Comparison of ENCODE assay signal across 30 cellular contexts in the genomic region with DNA sequence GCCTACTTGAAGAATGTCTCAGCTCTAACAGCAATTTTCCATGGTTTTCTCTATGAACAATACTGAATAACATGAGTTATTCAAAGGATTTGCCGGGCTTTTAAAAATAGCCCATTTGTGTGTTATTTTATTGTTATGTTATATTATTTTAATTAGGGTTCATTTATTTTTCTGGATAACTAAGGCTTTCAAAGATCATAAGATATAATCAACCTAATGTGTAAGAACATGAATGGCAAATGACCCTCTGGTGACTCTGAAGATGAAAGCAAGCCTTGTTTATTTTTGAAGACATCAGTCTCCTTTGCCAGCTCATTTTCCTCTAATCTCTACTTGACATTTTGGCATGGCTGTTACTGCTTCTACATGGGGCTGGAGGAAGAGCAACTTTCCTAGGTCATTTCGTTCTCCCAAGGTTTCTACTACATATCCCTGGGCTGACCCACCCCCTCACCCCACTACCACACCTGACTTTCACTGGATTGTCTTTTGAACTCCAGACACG. TPM values are rescaled to one million over a fixed set of nuclear protein-coding genes. Genes with fewer than 3 reads are reported as not detected.
A peak's percentile ranks its signal among the peaks of the same experiment; 100 is the strongest.
DNase-seq lines count a peak whose midpoint lies in the region; FAIRE-seq and TF ChIP-seq lines count a peak whose summit lies in the region.
"Had no signal": no experiment of that assay in that cellular context is flagged by ENCODE, and none has a peak within 500 bp of the region (broad histone marks: within the 10 kb centered on the region; RNA-seq: fewer than 3 reads in every experiment).

No MANE protein-coding gene starts in this region.

- H3K27ac ChIP-seq in mammary epithelial cell (ENCODE audit: insufficient read depth, low read depth, low read length) (peak overlapping the region; percentile 55), small intestine (ENCODE audit: low read depth in 1 of 2, low read length in 1 of 2) (no peak overlapping the region)
- H3K27ac ChIP-seq: BLaER1, esophagus muscularis mucosa, stomach, tibial nerve had no signal

- peaks cover 10% of the 10 kb centered on the region for H3K4me1 Mint-ChIP-seq in mesothelial cell of epicardium
- H3K4me1 Mint-ChIP-seq in activated T-cell treated with anti-CD3 and anti-CD28 coated beads, Interleukin-2, amount 50 U/mL, for 24 hours (ENCODE audit: low read depth): no peaks in the 10 kb centered on the region
- H3K4me1 Mint-ChIP-seq: naive thymus-derived CD4-positive, alpha-beta T cell had no signal

- no TSS peak for BruUV-seq in mammary epithelial cell (replicated peaks; lab: Mats Ljungman, UMichigan)

- peak overlapping the region; percentile 13 for H3K27ac Mint-ChIP-seq in mesothelial cell of epicardium
- H3K27ac Mint-ChIP-seq in activated T-cell treated with anti-CD3 and anti-CD28 coated beads, Interleukin-2, amount 50 U/mL, for 24 hours: no peak overlapping the region
- H3K27ac Mint-ChIP-seq: activated naive CD4-positive, alpha-beta T cell treated with anti-CD3 and anti-CD28 coated beads for 36 hours; activated T-helper 1 cell treated with anti-CD3 and anti-CD28 coated beads, Interleukin-12 subunit alpha, Interleukin-12 subunit beta, Interleukin-2, Interleukin-4 antibody, amounts not matched to agents 30 ng/mL and 10 ng/mL and 1 ng/mL, durations not matched to agents 14 hours and 24 hours and 36 hours; effector memory CD8-positive, alpha-beta T cell; naive thymus-derived CD4-positive, alpha-beta T cell had no signal

- 82% methylated on average over 3 of the region's 3 CpGs for WGBS in mammary epithelial cell (ENCODE audit: low coverage, missing lambda C conversion rate)
- 58 to 70% (median 69%) methylated on average over 3 of the region's 3 CpGs for WGBS in small intestine, 3 donors

- H3K36me3 ChIP-seq in mammary epithelial cell (ENCODE audit: insufficient read depth, low read length): peaks cover 7% of the 10 kb centered on the region
- no peaks in the 10 kb centered on the region for H3K36me3 ChIP-seq in small intestine (ENCODE audit: control insufficient read depth in 2 of 2, insufficient read depth in 2 of 2, low read length in 2 of 2)
- H3K36me3 ChIP-seq: BLaER1, esophagus muscularis mucosa, gastroesophageal sphincter, stomach, tibial nerve had no signal

- in situ Hi-C loops in mammary epithelial cell (cut with MboI; ENCODE audit: low sequenced_read_pairs in 2 of 2): no loop called here

- no peaks in the 10 kb centered on the region for H3K27me3 Mint-ChIP-seq in mesothelial cell of epicardium (ENCODE audit: low read depth)
- peaks cover 13% of the 10 kb centered on the region for H3K27me3 Mint-ChIP-seq in activated T-cell treated with anti-CD3 and anti-CD28 coated beads, Interleukin-2, amount 50 U/mL, for 24 hours

- H3K4me3 Mint-ChIP-seq in mesothelial cell of epicardium: no peak overlapping the region
- H3K4me3 Mint-ChIP-seq in activated T-cell treated with anti-CD3 and anti-CD28 coated beads, Interleukin-2, amount 50 U/mL, for 24 hours: no peak overlapping the region
- H3K4me3 Mint-ChIP-seq: activated naive CD4-positive, alpha-beta T cell treated with anti-CD3 and anti-CD28 coated beads for 36 hours; activated T-helper 1 cell treated with anti-CD3 and anti-CD28 coated beads, Interleukin-12 subunit alpha, Interleukin-12 subunit beta, Interleukin-2, Interleukin-4 antibody, amounts not matched to agents 30 ng/mL and 10 ng/mL and 1 ng/mL, durations not matched to agents 14 hours and 24 hours and 36 hours; effector memory CD8-positive, alpha-beta T cell; naive thymus-derived CD4-positive, alpha-beta T cell had no signal

- FAIRE-seq in small intestine (lab: Jason Lieb, UNC): no peak
- FAIRE-seq: G401.6 had no signal

- no peak for TF ChIP-seq CTCF in mammary epithelial cell (conservative IDR thresholded peaks at IDR 0.05 in 1 of 2, IDR thresholded peaks at IDR 0.05 in 1 of 2; ENCODE audit: extremely low read depth in 1 of 2, insufficient read depth in 1 of 2, low read depth in 1 of 2, low read length in 2 of 2)
- no peak for TF ChIP-seq CTCF in mesothelial cell of epicardium (IDR thresholded peaks at IDR 0.05; ENCODE audit: unreplicated experiment)

- CTCF ChIA-PET in mammary epithelial cell (lab: Charles Lee; ENCODE audit: low non-redundant PET): no interaction called here

- H4K20me1 ChIP-seq in mammary epithelial cell (ENCODE audit: insufficient read depth, low read length): no peaks in the 10 kb centered on the region
- H4K20me1 ChIP-seq: BLaER1 had no signal

- dilution Hi-C loops in mammary epithelial cell (cut with HindIII; ENCODE audit: low sequenced_read_pairs): no loop called here

- H3K36me3 Mint-ChIP-seq in mesothelial cell of epicardium: peaks cover 13% of the 10 kb centered on the region
- no peaks in the 10 kb centered on the region for H3K36me3 Mint-ChIP-seq in activated T-cell treated with anti-CD3 and anti-CD28 coated beads, Interleukin-2, amount 50 U/mL, for 24 hours (ENCODE audit: low read depth)
- H3K36me3 Mint-ChIP-seq: naive thymus-derived CD4-positive, alpha-beta T cell had no signal

- peaks cover 35% of the 10 kb centered on the region for H3K79me2 ChIP-seq in mammary epithelial cell (ENCODE audit: insufficient read depth, low read length)

- DNase-seq in COLO829 (ENCODE audit: low spot score) (peak; percentile 72), NCI-H2227 (lab: John Stamatoyannopoulos, UW; ENCODE audit: unreplicated experiment) (peak; percentile 87), mammary epithelial cell (no peak), mesothelial cell of epicardium (ENCODE audit: low spot score in 2 of 2, unreplicated experiment in 2 of 2) (no peak), small intestine (no peak), NCI-H2081 treated with DMSO at 0.1 percent for 48 hours (lab: John Stamatoyannopoulos, UW) (no peak), anterior cingulate cortex (lab: John Stamatoyannopoulos, UW) (no peak)
- DNase-seq in activated T-cell treated with anti-CD3 and anti-CD28 coated beads, Interleukin-2, amount 50 U/mL, for 24 hours: no peak
- DNase-seq: ACHN; activated CD4-positive, alpha-beta T cell treated with anti-CD3 and anti-CD28 coated beads, Interleukin-2, amount 50 U/mL, for 4 hours; activated CD4-positive, CD25-positive, alpha-beta regulatory T cell; activated naive CD4-positive, alpha-beta T cell treated with anti-CD3 and anti-CD28 coated beads for 36 hours; amygdala; cortex of kidney; effector memory CD8-positive, alpha-beta T cell; hippocampal formation; Kasumi-1; naive thymus-derived CD4-positive, alpha-beta T cell; NCI-H1092; NCI-H1694 treated with DMSO at 0.1 percent for 48 hours; NCI-H2171; NCI-H524 treated with DMSO at 0.1 percent for 48 hours; SHP77 treated with DMSO at 0.1 percent for 48 hours; stomach had no signal

- intact Hi-C loops in mammary epithelial cell (cut with micrococcal nuclease): no loop called here

- H2AFZ ChIP-seq in mammary epithelial cell (ENCODE audit: low read depth, low read length): peak overlapping the region; percentile 1

- H3K9me3 Mint-ChIP-seq in mesothelial cell of epicardium: no peaks in the 10 kb centered on the region
- no peaks in the 10 kb centered on the region for H3K9me3 Mint-ChIP-seq in activated T-cell treated with anti-CD3 and anti-CD28 coated beads, Interleukin-2, amount 50 U/mL, for 24 hours
- H3K9me3 Mint-ChIP-seq: activated naive CD4-positive, alpha-beta T cell treated with anti-CD3 and anti-CD28 coated beads for 36 hours; activated T-helper 1 cell treated with anti-CD3 and anti-CD28 coated beads, Interleukin-12 subunit alpha, Interleukin-12 subunit beta, Interleukin-2, Interleukin-4 antibody, amounts not matched to agents 30 ng/mL and 10 ng/mL and 1 ng/mL, durations not matched to agents 14 hours and 24 hours and 36 hours; effector memory CD8-positive, alpha-beta T cell had no signal

- peak overlapping the region; percentile 65 for H3K4me2 ChIP-seq in mammary epithelial cell (ENCODE audit: insufficient read depth, low read depth, low read length)
- H3K4me2 ChIP-seq: BLaER1 had no signal

- H3K9me3 ChIP-seq in mammary epithelial cell (replicated peaks; ENCODE audit: insufficient read depth, low read length) (no peaks in the 10 kb centered on the region), small intestine (ENCODE audit: control insufficient read depth, low read depth) (no peaks in the 10 kb centered on the region)
- H3K9me3 ChIP-seq: esophagus muscularis mucosa, gastroesophageal sphincter, stomach had no signal

- H3K4me3 ChIP-seq in mammary epithelial cell (replicated peaks in 1 of 3; ENCODE audit: insufficient read depth in 1 of 3, low read depth in 2 of 3, low read length in 3 of 3) (no peak overlapping the region), small intestine (ENCODE audit: low read depth in 1 of 2, low read length in 2 of 2) (no peak overlapping the region)
- H3K4me3 ChIP-seq: BLaER1, esophagus muscularis mucosa, gastroesophageal sphincter, stomach, tibial nerve had no signal

- H3K4me1 ChIP-seq in mammary epithelial cell (ENCODE audit: insufficient read depth, low read length) (peaks cover 24% of the 10 kb centered on the region), small intestine (ENCODE audit: control insufficient read depth in 2 of 2, insufficient read depth in 1 of 2, low read depth in 1 of 2, low read length in 1 of 2) (no peaks in the 10 kb centered on the region)
- H3K4me1 ChIP-seq: BLaER1, stomach had no signal

- H3K9ac ChIP-seq in mammary epithelial cell (ENCODE audit: insufficient read depth, low read length): no peak overlapping the region
- H3K9ac ChIP-seq: BLaER1 had no signal

- no peaks in the 10 kb centered on the region for H3K27me3 ChIP-seq in mammary epithelial cell (ENCODE audit: insufficient read depth, low read length)
- peaks cover 0 to 2% of the 10 kb centered on the region in 2 donors for H3K27me3 ChIP-seq in small intestine (ENCODE audit: control insufficient read depth in 2 of 2, insufficient read depth in 2 of 2, low read length in 2 of 2)
- H3K27me3 ChIP-seq: BLaER1, esophagus muscularis mucosa, gastroesophageal sphincter, stomach, tibial nerve had no signal

RNA-seq across cellular contexts. Expression of a gene that starts 10.6 kb away (rescaled TPM):
- total RNA-seq in mammary epithelial cell: 100 to 1,000 TPM in 1 of 2 donors, 10 to 100 TPM in 1; 53.0 to 216 TPM
- 25.5 TPM for polyA plus RNA-seq in mammary epithelial cell
- 47.9 TPM for polyA minus RNA-seq in mammary epithelial cell
- 47.1 to 59.6 TPM (median 50.5 TPM) in 3 replicates for total RNA-seq in mesothelial cell of epicardium
- under 1 TPM in 1 of 3 donors, not detected in 2; 0.78 TPM for polyA plus RNA-seq in small intestine
- total RNA-seq: activated naive CD4-positive, alpha-beta T cell treated with anti-CD3 and anti-CD28 coated beads for 36 hours; activated T-helper 1 cell treated with anti-CD3 and anti-CD28 coated beads, Interleukin-12 subunit alpha, Interleukin-12 subunit beta, Interleukin-2, Interleukin-4 antibody, amounts not matched to agents 30 ng/mL and 10 ng/mL and 1 ng/mL, durations not matched to agents 14 hours and 24 hours and 36 hours; naive thymus-derived CD4-positive, alpha-beta T cell had no signal
- polyA plus RNA-seq: naive thymus-derived CD4-positive, alpha-beta T cell had no signal

Comparison
In these comparisons a context has a peak if more than half of its experiments do, and no peak if none do; other contexts are left out.
1. DNase-seq: peak in COLO829 (single experiment) and NCI-H2227 (single experiment); none in mammary epithelial cell (single experiment), mesothelial cell of epicardium (0 of 2), small intestine (single experiment), activated T-cell treated with anti-CD3 and anti-CD28 coated beads, Interleukin-2, amount 50 U/mL, for 24 hours (single experiment), NCI-H2081 treated with DMSO at 0.1 percent for 48 hours (single experiment) and anterior cingulate cortex (0 of 58).